26 cellular contexts compared by ENCODE assay signal in the genomic region with DNA sequence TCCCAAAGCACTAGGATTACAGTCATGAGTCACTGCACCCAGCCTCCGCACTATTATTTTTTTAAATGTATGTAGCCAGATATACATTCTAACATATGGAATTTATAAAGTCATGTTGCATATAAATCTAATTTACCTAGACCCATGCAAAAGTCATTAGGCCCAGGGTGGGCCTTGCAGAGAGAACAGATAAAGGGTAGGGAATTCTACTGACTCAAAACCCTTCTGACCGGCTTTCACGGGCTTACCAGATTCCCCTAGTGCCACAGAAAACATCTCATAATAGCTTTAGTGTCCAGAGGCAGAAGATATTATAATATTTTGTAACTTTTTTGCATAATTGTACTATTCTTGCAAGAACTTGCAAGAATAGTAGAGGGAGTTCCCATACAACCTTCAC.
"Had no signal": no experiment of that assay in that cellular context is flagged by ENCODE, and none has a peak within 500 bp of the region (broad histone marks: within the 10 kb centered on the region; RNA-seq: fewer than 3 reads in every experiment).

No MANE protein-coding gene starts in this region.

- H3K9me3 ChIP-seq: left lung, mucosa of descending colon, ovary, prostate gland, thyroid gland, transverse colon, upper lobe of left lung had no signal

- H3K36me3 ChIP-seq: left lung, ovary, prostate gland, thyroid gland, transverse colon, upper lobe of left lung had no signal

- DNase-seq: hypothalamus; immature natural killer cell; kidney; left colon; left lung; midbrain; mucosa of descending colon; naive thymus-derived CD4-positive, alpha-beta T cell; ovary; posterior cingulate gyrus; retina; right cardiac atrium; stimulated activated CD4-positive, alpha-beta T cell treated with anti-CD3 and anti-CD28 coated beads, Interleukin-12 subunit alpha, Interleukin-12 subunit beta, amount 100 ng/mL, for 4 hours; stimulated activated CD4-positive, alpha-beta T cell treated with anti-CD3 and anti-CD28 coated beads, Interleukin-15, amount 100 ng/mL, for 24 hours; stimulated activated CD4-positive, alpha-beta T cell treated with anti-CD3 and anti-CD28 coated beads, Interleukin-4, amount 100 ng/mL, for 24 hours; stimulated activated naive CD4-positive, alpha-beta T cell; substantia nigra; thyroid gland; transverse colon; upper lobe of left lung had no signal

- H3K27ac ChIP-seq: left lung, ovary, prostate gland, skin epidermis, thyroid gland, transverse colon, upper lobe of left lung had no signal

- H3K27me3 ChIP-seq: left lung, ovary, thyroid gland, transverse colon, upper lobe of left lung had no signal

- ATAC-seq: left colon; left lung; mucosa of descending colon; naive thymus-derived CD4-positive, alpha-beta T cell; natural killer cell treated with Interleukin-12 subunit alpha and Interleukin-12 subunit beta and Interleukin-15 and Interleukin-18, amount 100 ng/mL, for 72 hours; right cardiac atrium; sciatic nerve; stimulated activated effector memory CD8-positive, alpha-beta T cell treated with anti-CD3 and anti-CD28 coated beads, Interleukin-12 subunit alpha, Interleukin-12 subunit beta, amount 100 ng/mL, for 72 hours had no signal

- H3K4me3 ChIP-seq: left lung, lung, mucosa of descending colon, ovary, prostate gland, skin epidermis, thyroid gland, transverse colon, upper lobe of left lung had no signal

- H3K4me1 ChIP-seq: prostate gland had no signal
